ENCODE assay signal across 8 cellular contexts in the genomic region with DNA sequence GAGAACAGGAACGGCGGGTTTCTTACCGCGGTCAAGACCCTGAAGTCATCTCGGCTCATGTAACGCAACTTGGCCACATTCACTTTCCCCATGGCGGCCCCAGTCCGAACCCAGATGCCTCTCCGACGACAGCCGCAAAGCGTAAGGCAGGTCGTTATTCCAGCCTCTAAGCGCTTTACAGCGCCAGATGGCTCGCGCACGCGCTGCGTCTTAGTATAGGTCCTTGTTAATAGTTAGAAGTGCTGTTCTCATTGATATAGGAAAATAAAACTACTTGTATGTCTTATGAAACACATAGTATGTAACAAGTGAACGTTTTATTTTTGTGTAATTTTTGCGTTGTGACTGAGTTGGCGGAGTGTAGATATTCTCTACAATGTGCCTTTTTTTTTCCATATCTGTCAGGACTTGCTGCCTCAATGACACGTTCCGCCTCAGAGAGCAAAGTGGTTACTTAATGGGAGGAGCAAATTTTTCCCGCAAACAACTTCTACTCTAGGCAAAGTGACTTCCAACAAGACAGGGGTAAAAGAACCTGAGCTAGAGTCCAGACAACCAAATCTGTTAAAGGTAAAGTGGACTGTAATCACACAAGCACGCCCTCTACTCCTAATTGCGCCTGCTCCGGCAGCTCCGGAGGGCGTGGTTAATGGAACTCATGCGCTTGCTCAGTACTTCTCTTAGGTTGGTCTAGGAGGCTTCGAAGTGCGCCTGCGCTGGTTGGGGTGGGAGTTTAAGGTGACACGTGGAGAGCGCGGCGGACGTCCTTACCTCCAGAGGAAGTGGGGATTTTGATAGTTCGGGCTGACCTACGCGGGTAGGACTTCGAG. TPM values are rescaled to one million over a fixed set of nuclear protein-coding genes. Genes with fewer than 3 reads are reported as not detected.
A peak's percentile ranks its signal among the peaks of the same experiment; 100 is the strongest.
DNase-seq lines count a peak whose midpoint lies in the region; ATAC-seq, FAIRE-seq and TF ChIP-seq lines count a peak whose summit lies in the region.

A gene (minus strand): TSS at position 148 of the 830 bp plus-strand sequence. CDS start 56 bp downstream, at position 92.

- peaks cover 28% of the 10 kb centered on the region for H3K79me2 ChIP-seq in HepG2 (ENCODE audit: insufficient read depth, low read length)

- peak in 1 of 2 experiments; percentile 100; a peak in 1 of 4 replicates for TF ChIP-seq EP300 in HepG2 (IDR thresholded peaks at IDR 0.05; ENCODE audit: low read depth in 2 of 2, low read length in 2 of 2)
- TF ChIP-seq EP300 in HepG2 (CRISPR knock-in tag; IDR thresholded peaks at IDR 0.05; ENCODE audit: borderline replicate concordance): peak; percentile 50; the same call in 1 of the 2 replicates

- DNase-seq in NCI-H774 (lab: John Stamatoyannopoulos, UW) (peak; percentile 91), dermis microvascular lymphatic vessel endothelial cell (ENCODE audit: low read depth in 2 of 2) (peak; percentile 85 to 94), HepG2 (ENCODE audit: low spot score) (peak; percentile 94)
- DNase-seq in activated CD4-positive, alpha-beta T cell treated with anti-CD3 and anti-CD28 coated beads, Interleukin-2, amount 50 U/mL, for 4 hours: peak; percentile 93 to 95
- DNase-seq in stimulated activated CD4-positive, alpha-beta T cell treated with anti-CD3 and anti-CD28 coated beads, Interleukin-4, amount 100 ng/mL, for 1 hour: peak; percentile 94

- H3K4me3 ChIP-seq in HepG2 (replicated peaks in 1 of 3; ENCODE audit: insufficient read depth in 1 of 3, low read depth in 2 of 3, low read length in 3 of 3): peak within 1 kb of the TSS; percentile 85 to 99 (median 89)

- in situ Hi-C loops in HepG2 (cut with HindIII; ENCODE audit: extremely low pct_ligation_motif_present, low pct_unique_long_range_greater_than_20kb): no loop called here

- H3K9ac ChIP-seq in HepG2 (ENCODE audit: insufficient read depth, low read depth, low read length): peak within 1 kb of the TSS; percentile 94

- H2AFZ ChIP-seq in HepG2 (ENCODE audit: low read length): peak within 1 kb of the TSS; percentile 98

- CTCF ChIA-PET in HepG2 (lab: Yijun Ruan, JAX; ENCODE audit: low intra/inter-chr PET ratio, low total read pairs): no interaction called here

- 0 out of 2 replicates have a peak, but pooled peaks cover 7% of the 10 kb centered on the region for H4K20me1 ChIP-seq in HepG2 (ENCODE audit: insufficient read depth, low read length)

- TF ChIP-seq CTCF in C4-2B (conservative IDR thresholded peaks at IDR 0.05) (no peak), HepG2 (CRISPR knock-in tag; IDR thresholded peaks at IDR 0.05) (no peak; the same call in 1 of the 2 replicates)

- H3K27ac ChIP-seq in C4-2B (peak within 1 kb of the TSS; percentile 81), HepG2 (ENCODE audit: extremely low read length, insufficient read depth, low read length) (peak within 1 kb of the TSS; percentile 97)

- WGBS in HepG2 (ENCODE audit: low lambda C conversion rate): under 1% methylated on average over 33 of the region's 44 CpGs

- TF ChIP-seq RAD21 in HepG2 (CRISPR knock-in tag; IDR thresholded peaks at IDR 0.05): no peak

- peaks cover 2 to 15% of the 10 kb centered on the region in 2 experiments; a peak in 3 of 5 replicates for H3K36me3 ChIP-seq in HepG2 (replicated peaks in 1 of 2; ENCODE audit: control insufficient read depth in 1 of 2, insufficient read depth in 2 of 2, low read length in 2 of 2)

- intact Hi-C loops in HepG2 (cut with micrococcal nuclease; ENCODE audit: unreplicated experiment): loop anchor here (2.0 to 5.0 kb wide), 2 partner anchors 376 to 1589 kb away; a partner anchor contains a TSS

- peak; percentile 58 for FAIRE-seq in HepG2 (lab: Jason Lieb, UNC)

- H3K4me1 ChIP-seq in HepG2 (ENCODE audit: insufficient read depth, low read length): peaks cover 42% of the 10 kb centered on the region

- POLR2A ChIA-PET in HepG2 (lab: Yijun Ruan, JAX): interaction anchor here (0.8 to 2.0 kb wide), 6 partner anchors 10 to 481 kb away, joined by 3 to 10 read pairs (median 3); a partner anchor contains a TSS

- H3K27me3 ChIP-seq in HepG2 (ENCODE audit: control insufficient read depth in 1 of 2, insufficient read depth in 2 of 2, low read length in 2 of 2): no peaks in the 10 kb centered on the region; a peak in 1 of 5 replicates

- H3K9me3 ChIP-seq in HepG2 (ENCODE audit: low read length): no peaks in the 10 kb centered on the region

- no TSS peak for BruUV-seq in HepG2 (replicated peaks; lab: Mats Ljungman, UMichigan)

- H3K4me2 ChIP-seq in HepG2 (ENCODE audit: low read depth, low read length): peak within 1 kb of the TSS; percentile 88

- peak; percentile 93 for ATAC-seq in GM19395 (IDR thresholded peaks at IDR 0.05; ENCODE audit: unreplicated experiment)
- ATAC-seq in HG03565 (IDR thresholded peaks at IDR 0.05; ENCODE audit: unreplicated experiment): peak; percentile 92
- ATAC-seq in HepG2: peak; percentile 97

- TF ChIP-seq POLR2A in HepG2 (IDR thresholded peaks at IDR 0.05; ENCODE audit: insufficient read depth in 1 of 2, low read depth in 2 of 2, low read length in 2 of 2): peak; percentile 66 to 80

TF ChIP-seq in HepG2, 621 proteins besides CTCF, POLR2A, EP300 and RAD21 (continues in another document):
- no peak for TF ChIP-seq ZNF678 (CRISPR knock-in tag; IDR thresholded peaks at IDR 0.05)
- TF ChIP-seq, protein P1, sequence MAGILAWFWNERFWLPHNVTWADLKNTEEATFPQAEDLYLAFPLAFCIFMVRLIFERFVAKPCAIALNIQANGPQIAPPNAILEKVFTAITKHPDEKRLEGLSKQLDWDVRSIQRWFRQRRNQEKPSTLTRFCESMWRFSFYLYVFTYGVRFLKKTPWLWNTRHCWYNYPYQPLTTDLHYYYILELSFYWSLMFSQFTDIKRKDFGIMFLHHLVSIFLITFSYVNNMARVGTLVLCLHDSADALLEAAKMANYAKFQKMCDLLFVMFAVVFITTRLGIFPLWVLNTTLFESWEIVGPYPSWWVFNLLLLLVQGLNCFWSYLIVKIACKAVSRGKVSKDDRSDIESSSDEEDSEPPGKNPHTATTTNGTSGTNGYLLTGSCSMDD (CRISPR knock-in tag; IDR thresholded peaks at IDR 0.05): 0 out of 2 replicates have a peak, but pooled peaks have one; percentile 69
- peak; percentile 59; the same call in 1 of the 2 replicates for TF ChIP-seq TP53 (CRISPR knock-in tag; conservative IDR thresholded peaks at IDR 0.05)
- TF ChIP-seq ZNF780A (CRISPR knock-in tag; IDR thresholded peaks at IDR 0.05): 0 out of 2 replicates have a peak, but pooled peaks have one; percentile 63
- TF ChIP-seq, protein P2, sequence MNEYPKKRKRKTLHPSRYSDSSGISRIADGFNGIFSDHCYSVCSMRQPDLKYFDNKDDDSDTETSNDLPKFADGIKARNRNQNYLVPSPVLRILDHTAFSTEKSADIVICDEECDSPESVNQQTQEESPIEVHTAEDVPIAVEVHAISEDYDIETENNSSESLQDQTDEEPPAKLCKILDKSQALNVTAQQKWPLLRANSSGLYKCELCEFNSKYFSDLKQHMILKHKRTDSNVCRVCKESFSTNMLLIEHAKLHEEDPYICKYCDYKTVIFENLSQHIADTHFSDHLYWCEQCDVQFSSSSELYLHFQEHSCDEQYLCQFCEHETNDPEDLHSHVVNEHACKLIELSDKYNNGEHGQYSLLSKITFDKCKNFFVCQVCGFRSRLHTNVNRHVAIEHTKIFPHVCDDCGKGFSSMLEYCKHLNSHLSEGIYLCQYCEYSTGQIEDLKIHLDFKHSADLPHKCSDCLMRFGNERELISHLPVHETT (CRISPR knock-in tag; conservative IDR thresholded peaks at IDR 0.05): peak; percentile 55; the same call in 1 of the 2 replicates
- no peak for TF ChIP-seq RARG (CRISPR knock-in tag; IDR thresholded peaks at IDR 0.05; ENCODE audit: low read depth)
- TF ChIP-seq PPARG (CRISPR knock-in tag; conservative IDR thresholded peaks at IDR 0.05): 0 out of 2 replicates have a peak, but pooled peaks have one; percentile 37
- no peak for TF ChIP-seq TMF1 (CRISPR knock-in tag; IDR thresholded peaks at IDR 0.05; ENCODE audit: low read depth)
- peak; percentile 43 for TF ChIP-seq SRY (CRISPR knock-in tag; IDR thresholded peaks at IDR 0.05)
- peak; percentile 85; the same call in 1 of the 2 replicates for TF ChIP-seq NFKBIZ (CRISPR knock-in tag; IDR thresholded peaks at IDR 0.05)
- 0 out of 2 replicates have a peak, but pooled peaks have one; percentile 42 for TF ChIP-seq ZNF839 (CRISPR knock-in tag; IDR thresholded peaks at IDR 0.05; ENCODE audit: borderline replicate concordance)
- TF ChIP-seq DMAP1 (CRISPR knock-in tag; IDR thresholded peaks at IDR 0.05): peak; percentile 90
- peak; percentile 39; the same call in 1 of the 2 replicates for TF ChIP-seq RFXAP (CRISPR knock-in tag; IDR thresholded peaks at IDR 0.05; ENCODE audit: borderline replicate concordance)
- TF ChIP-seq ZNF10 (CRISPR knock-in tag; IDR thresholded peaks at IDR 0.05; ENCODE audit: borderline replicate concordance, low read depth): no peak
- peak; percentile 90 for TF ChIP-seq ZSCAN31 (CRISPR knock-in tag; IDR thresholded peaks at IDR 0.05; ENCODE audit: low read depth)

RNA-seq across cellular contexts. Expression of the gene that starts here (rescaled TPM):
- total RNA-seq in dermis microvascular lymphatic vessel endothelial cell (14.3 and 14.8 TPM in 2 replicates), HepG2 (2016; rRNA removed; fragmentation: Illumina TruSeq; extraction: Trizol) (46.6 and 74.0 TPM in 2 replicates)
- total RNA-seq in HepG2 (2016; cell fraction: cytosol; rRNA removed; fragmentation: Illumina TruSeq; extraction: Trizol; ENCODE audit: low read depth): 1.7 and 9.3 TPM in 2 replicates
- total RNA-seq in HepG2 (2016; cell fraction: insoluble cytoplasmic fraction; rRNA removed; fragmentation: Illumina TruSeq; extraction: Trizol): 46.5 and 70.7 TPM in 2 replicates
- total RNA-seq in HepG2 (2016; cell fraction: membrane; rRNA removed; fragmentation: Illumina TruSeq; extraction: Trizol): 11.0 and 11.8 TPM in 2 replicates
- 32.9 and 39.9 TPM in 2 replicates for total RNA-seq in HepG2 (2016; cell fraction: nucleus; rRNA removed; fragmentation: Illumina TruSeq; extraction: Trizol)
- 6.2 and 8.1 TPM in 2 replicates for polyA plus RNA-seq in HepG2 (2011; rRNA removed)
- 2.5 and 3.5 TPM in 2 replicates for polyA plus RNA-seq in HepG2 (2011; cell fraction: cytosol; rRNA removed)
- 5.5 and 6.4 TPM in 2 replicates for polyA plus RNA-seq in HepG2 (2011; cell fraction: nucleus; rRNA removed)
- polyA plus RNA-seq in HepG2 (2012): 14.5 and 25.6 TPM in 2 replicates
- polyA plus RNA-seq in HepG2 (2016; cell fraction: cytosol; fragmentation: Illumina TruSeq; extraction: Trizol; ENCODE audit: low read depth): 3.0 and 3.2 TPM in 2 replicates
- polyA plus RNA-seq in HepG2 (2016; cell fraction: insoluble cytoplasmic fraction; fragmentation: Illumina TruSeq; extraction: Trizol; ENCODE audit: low read depth): 71.0 and 77.1 TPM in 2 replicates
- 3.5 and 5.1 TPM in 2 replicates for polyA plus RNA-seq in HepG2 (2016; cell fraction: membrane; fragmentation: Illumina TruSeq; extraction: Trizol; ENCODE audit: low read depth)
- 38.8 and 44.9 TPM in 2 replicates for polyA plus RNA-seq in HepG2 (2016; cell fraction: nucleus; fragmentation: Illumina TruSeq; extraction: Trizol; ENCODE audit: insufficient read depth, low read depth)
- polyA minus RNA-seq in HepG2 (2011; rRNA and poly(A)+ RNA removed; ENCODE audit: low replicate concordance): 11.8 and 14.9 TPM in 2 replicates
- 4.2 and 5.5 TPM in 2 replicates for polyA minus RNA-seq in HepG2 (2011; cell fraction: cytosol; rRNA and poly(A)+ RNA removed)
- 48.5 and 62.5 TPM in 2 replicates for polyA minus RNA-seq in HepG2 (2011; cell fraction: nucleus; rRNA and poly(A)+ RNA removed)

Comparison
In these comparisons a context has a peak if more than half of its experiments do, and no peak if none do; other contexts are left out.
1. Peak in every context shown above with its lines: DNase-seq, ATAC-seq, H3K4me3 ChIP-seq and H3K27ac ChIP-seq.